Comparison of ENCODE assay signal across 12 cellular contexts in the genomic region with DNA sequence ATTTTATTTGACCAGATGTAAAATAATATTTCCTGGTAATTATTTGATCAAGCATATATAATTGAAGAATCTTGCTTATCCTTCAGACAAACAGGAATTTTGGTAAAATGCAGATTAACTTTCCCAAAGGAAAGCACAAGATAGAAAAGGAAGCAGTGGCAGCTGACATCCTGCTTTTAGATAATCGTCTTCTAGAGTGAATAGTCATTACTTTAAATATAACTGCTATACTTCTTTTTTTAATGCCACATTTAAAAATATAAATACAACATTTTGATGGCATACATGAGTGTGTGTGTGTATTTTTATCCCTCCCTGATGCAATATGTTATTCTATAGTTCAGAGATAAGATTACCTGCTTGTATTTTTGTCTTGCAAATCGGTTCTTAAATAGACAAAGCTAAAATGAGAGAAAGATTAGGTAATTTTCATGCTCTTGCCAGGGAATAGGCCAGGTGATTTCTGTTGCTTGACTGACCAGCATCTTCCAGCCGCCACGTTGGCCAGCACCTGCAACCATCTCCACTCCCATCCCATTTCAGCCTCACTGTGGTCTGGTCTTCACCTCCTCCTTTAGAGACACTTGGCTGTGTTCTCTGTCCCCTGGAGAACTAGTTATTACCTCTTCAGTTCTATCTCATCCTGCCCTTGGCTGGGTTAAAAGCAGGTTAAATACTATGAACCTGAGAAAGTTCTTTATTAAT. TPM values are rescaled to one million over a fixed set of nuclear protein-coding genes. Genes with fewer than 3 reads are reported as not detected.
DNase-seq lines count a peak whose midpoint lies in the region; ATAC-seq and TF ChIP-seq lines count a peak whose summit lies in the region.
"Had no signal": no experiment of that assay in that cellular context is flagged by ENCODE, and none has a peak within 500 bp of the region (broad histone marks: within the 10 kb centered on the region; RNA-seq: fewer than 3 reads in every experiment).

No MANE protein-coding gene starts in this region.

- TF ChIP-seq POLR2A in heart left ventricle (IDR thresholded peaks at IDR 0.05) (no peak), body of pancreas (IDR thresholded peaks at IDR 0.05) (no peak), upper lobe of left lung (IDR thresholded peaks at IDR 0.05) (no peak)

- H3K36me3 Mint-ChIP-seq in memory B cell, result peaks cover 24% of the 10 kb centered on the region

- POLR2A ChIA-PET in OCI-LY7 (lab: Charles Lee), result no interaction called here

- peaks cover 30% of the 10 kb centered on the region for H3K4me1 Mint-ChIP-seq in memory B cell
- H3K4me1 Mint-ChIP-seq in stimulated activated naive CD8-positive, alpha-beta T cell treated with anti-CD3 and anti-CD28 coated beads, Interleukin-15, amount 100 ng/mL, for 72 hours, result peaks cover 22% of the 10 kb centered on the region

- H3K9me3 ChIP-seq in heart left ventricle, result no peaks in the 10 kb centered on the region
- H3K9me3 ChIP-seq in body of pancreas, result no peaks in the 10 kb centered on the region
- no peaks in the 10 kb centered on the region for H3K9me3 ChIP-seq in upper lobe of left lung
- no peaks in the 10 kb centered on the region for H3K9me3 ChIP-seq in OCI-LY7 (ENCODE audit: low read length)

- no peaks in the 10 kb centered on the region for H3K9me2 ChIP-seq in OCI-LY7 (ENCODE audit: insufficient read depth, low read length)

- H3K27ac Mint-ChIP-seq in memory B cell, result peak overlapping the region; percentile 48
- H3K27ac Mint-ChIP-seq in stimulated activated naive CD8-positive, alpha-beta T cell treated with anti-CD3 and anti-CD28 coated beads, Interleukin-15, amount 100 ng/mL, for 72 hours, result peak overlapping the region in 1 of 2 donors; percentile 78
- H3K27ac Mint-ChIP-seq: nephron had no signal

- peak in 3 of 4 donors; percentile 29 to 46 (median 45) for ATAC-seq in heart left ventricle
- ATAC-seq in Right ventricle myocardium inferior, result no peak
- ATAC-seq in body of pancreas, result peak; percentile 19
- ATAC-seq in memory B cell (ENCODE audit: low read depth), result no peak
- no peak for ATAC-seq in upper lobe of left lung (ENCODE audit: low FRiP score in 2 of 2)
- ATAC-seq in stimulated activated naive CD8-positive, alpha-beta T cell treated with anti-CD3 and anti-CD28 coated beads, Interleukin-15, amount 100 ng/mL, for 72 hours, result no peak
- no peak for ATAC-seq in HG03342 (IDR thresholded peaks at IDR 0.05; ENCODE audit: unreplicated experiment)

- H3K36me3 ChIP-seq in heart left ventricle (peaks cover 0 to 7% (median 0%) of the 10 kb centered on the region in 9 donors), body of pancreas (replicated peaks in 1 of 2; ENCODE audit: insufficient read depth in 1 of 2, low read depth in 2 of 2) (no peaks in the 10 kb centered on the region), upper lobe of left lung (peaks cover 0 to 3% (median 0%) of the 10 kb centered on the region in 4 donors), OCI-LY7 (ENCODE audit: insufficient read depth, low read length) (no peaks in the 10 kb centered on the region)

- TF ChIP-seq EP300 in upper lobe of left lung (IDR thresholded peaks at IDR 0.05), result no peak

- CTCF ChIA-PET in OCI-LY7 (lab: Charles Lee; ENCODE audit: unreplicated experiment), result no interaction called here

- H3K27me3 Mint-ChIP-seq in memory B cell, result no peaks in the 10 kb centered on the region
- H3K27me3 Mint-ChIP-seq in stimulated activated naive CD8-positive, alpha-beta T cell treated with anti-CD3 and anti-CD28 coated beads, Interleukin-15, amount 100 ng/mL, for 72 hours, result no peaks in the 10 kb centered on the region

- no peak overlapping the region for H3K4me3 Mint-ChIP-seq in memory B cell
- H3K4me3 Mint-ChIP-seq in stimulated activated naive CD8-positive, alpha-beta T cell treated with anti-CD3 and anti-CD28 coated beads, Interleukin-15, amount 100 ng/mL, for 72 hours, result no peak overlapping the region
- H3K4me3 Mint-ChIP-seq: nephron had no signal

- DNase-seq in heart left ventricle (no peak), Right ventricle myocardium inferior (ENCODE audit: missing footprints) (no peak), body of pancreas (peak in 1 of 4 donors; percentile 7), memory B cell (ENCODE audit: low spot score in 2 of 2) (no peak), upper lobe of left lung (no peak), OCI-LY7 (ENCODE audit: low spot score) (no peak)
- no peak for DNase-seq in stimulated activated naive CD8-positive, alpha-beta T cell treated with anti-CD3 and anti-CD28 coated beads, Interleukin-15, amount 100 ng/mL, for 72 hours
- DNase-seq: activated CD4-positive, alpha-beta T cell treated with anti-CD3 and anti-CD28 coated beads, Interleukin-2, amount 50 U/mL, for 48 hours; NCI-H2227 treated with DMSO at 0.1 percent for 48 hours; retina had no signal

- H3K9me3 Mint-ChIP-seq in memory B cell, result no peaks in the 10 kb centered on the region
- no peaks in the 10 kb centered on the region for H3K9me3 Mint-ChIP-seq in stimulated activated naive CD8-positive, alpha-beta T cell treated with anti-CD3 and anti-CD28 coated beads, Interleukin-15, amount 100 ng/mL, for 72 hours
- H3K9me3 Mint-ChIP-seq: nephron had no signal

- no peaks in the 10 kb centered on the region for H3K79me2 ChIP-seq in OCI-LY7 (ENCODE audit: insufficient read depth, low read depth, low read length)

- H3K4me1 ChIP-seq in heart left ventricle (peaks cover 0 to 63% (median 32%) of the 10 kb centered on the region in 12 donors), body of pancreas (peaks cover 8% of the 10 kb centered on the region), upper lobe of left lung (peaks cover 7 to 19% (median 15%) of the 10 kb centered on the region in 4 donors), OCI-LY7 (ENCODE audit: insufficient read depth, low read length, poor library complexity, severe bottlenecking) (no peaks in the 10 kb centered on the region)

- H2AFZ ChIP-seq in OCI-LY7 (ENCODE audit: low read length), result no peak overlapping the region

- no TSS peak for BruUV-seq in OCI-LY7 (replicated peaks; lab: Mats Ljungman, UMichigan)

- 22 to 37% (median 34%) methylated on average over 4 of the region's 4 CpGs for WGBS in heart left ventricle, 4 donors
- WGBS in body of pancreas, 2 donors, result 52 to 53% methylated on average over 4 of the region's 4 CpGs
- WGBS in upper lobe of left lung, 2 donors, result 65 to 67% methylated on average over 4 of the region's 4 CpGs

- H4K20me1 ChIP-seq in OCI-LY7 (ENCODE audit: insufficient read depth, low read length), result no peaks in the 10 kb centered on the region

- no peak for TF ChIP-seq CTCF in heart left ventricle (IDR thresholded peaks at IDR 0.05)
- TF ChIP-seq CTCF in body of pancreas (IDR thresholded peaks at IDR 0.05), result no peak
- no peak for TF ChIP-seq CTCF in upper lobe of left lung (IDR thresholded peaks at IDR 0.05)
- TF ChIP-seq CTCF in OCI-LY7 (conservative IDR thresholded peaks at IDR 0.05; ENCODE audit: low read length), result no peak

- no peaks in the 10 kb centered on the region for H3K27me3 ChIP-seq in heart left ventricle
- no peaks in the 10 kb centered on the region for H3K27me3 ChIP-seq in body of pancreas
- no peaks in the 10 kb centered on the region for H3K27me3 ChIP-seq in upper lobe of left lung

- no peak overlapping the region for H3K4me2 ChIP-seq in OCI-LY7 (ENCODE audit: low read length)

- intact Hi-C loops in heart left ventricle (cut with DNase I), result loop anchor here in 6 of 10 donors (5.0 to 10.0 kb wide), 4 partner anchors 55 to 235 kb away; partner anchors contain the start of gene MDFIC (in 2 of the 6)
- intact Hi-C loops in Right ventricle myocardium inferior (cut with DNase I), result loop anchor here (10.0 kb wide), 2 partner anchors 55 to 235 kb away; partner anchors contain the start of gene MDFIC
- intact Hi-C loops in body of pancreas (cut with DNase I), result no loop called here
- intact Hi-C loops in OCI-LY7 (cut with micrococcal nuclease; ENCODE audit: unreplicated experiment), result no loop called here

- H3K4me3 ChIP-seq in heart left ventricle (peak overlapping the region in 11 of 12 donors; percentile 4 to 49 (median 42)), body of pancreas (no peak overlapping the region), upper lobe of left lung (no peak overlapping the region), OCI-LY7 (ENCODE audit: low read depth, low read length, poor library complexity, severe bottlenecking) (no peak overlapping the region)

- H3K27ac ChIP-seq in heart left ventricle (peak overlapping the region; percentile 45 to 80 (median 68)), body of pancreas (peak overlapping the region in 3 of 4 donors; percentile 27 to 71 (median 68)), upper lobe of left lung (peak overlapping the region in 3 of 4 donors; percentile 13 to 64 (median 54)), OCI-LY7 (ENCODE audit: low read depth, low read length, poor library complexity, severe bottlenecking) (no peak overlapping the region)

RNA-seq across cellular contexts. Expression of gene MDFIC, which starts 58.1 kb away (rescaled TPM):
- total RNA-seq in heart left ventricle, result 10 to 100 TPM; 20.6 to 51.8 (median 34.5) TPM
- polyA plus RNA-seq in heart left ventricle, result 10 to 100 TPM; 11.2 to 12.6 TPM
- 18.3 TPM for total RNA-seq in Right ventricle myocardium inferior
- total RNA-seq in body of pancreas, result 10 to 100 TPM; 12.5 to 35.3 TPM
- total RNA-seq in upper lobe of left lung, result 10 to 100 TPM; 13.8 to 63.9 (median 31.8) TPM
- not detected in 2 replicates for total RNA-seq in OCI-LY7 (2014; rRNA removed; shearing (Covaris generic))
- total RNA-seq in OCI-LY7 (2022), result not detected in 2 replicates

Comparison
In these comparisons a context has a peak if more than half of its experiments do, and no peak if none do; other contexts are left out.
1. ATAC-seq: peak in heart left ventricle (3 of 4) and body of pancreas (single experiment); none in Right ventricle myocardium inferior (single experiment), memory B cell (single experiment), upper lobe of left lung (0 of 2), stimulated activated naive CD8-positive, alpha-beta T cell treated with anti-CD3 and anti-CD28 coated beads, Interleukin-15, amount 100 ng/mL, for 72 hours (single experiment) and HG03342 (single experiment).
2. H3K4me3 ChIP-seq: peak in heart left ventricle (11 of 12); none in body of pancreas (0 of 2), upper lobe of left lung (0 of 4) and OCI-LY7 (single experiment).
3. RNA of gene MDFIC, which starts 58.1 kb away (total RNA-seq): 12.5 to 35.3 TPM in body of pancreas, 20.6 to 51.8 TPM in heart left ventricle, 13.8 to 63.9 TPM in upper lobe of left lung and 18.3 TPM in Right ventricle myocardium inferior (single experiment); not detected in OCI-LY7; every median in the first group is over 10 times any median in the second.
4. intact Hi-C loops: an anchor here in heart left ventricle (5.0 to 10.0 kb wide) and Right ventricle myocardium inferior (10.0 kb wide); none called in body of pancreas and OCI-LY7.